Comparison of ENCODE assay signal across 19 cellular contexts in genomic region chr10:47454294-47455058, GRCh38. TPM values are rescaled to one million over a fixed set of nuclear protein-coding genes. Genes with fewer than 3 reads are reported as not detected.
DNase-seq lines count a peak whose midpoint lies in the region; ATAC-seq and TF ChIP-seq lines count a peak whose summit lies in the region.
"Had no signal": no experiment of that assay in that cellular context is flagged by ENCODE, and none has a peak within 500 bp of the region (broad histone marks: within the 10 kb centered on the region; RNA-seq: fewer than 3 reads in every experiment).

No MANE protein-coding gene starts in this region.

- H3K79me2 ChIP-seq in GM23338 (replicated peaks; ENCODE audit: insufficient read depth) = no peaks in the 10 kb centered on the region

- TF ChIP-seq CTCF in coronary artery (IDR thresholded peaks at IDR 0.05) (no peak), nephron progenitor cell (IDR thresholded peaks at IDR 0.05) (no peak), GM23338 (conservative IDR thresholded peaks at IDR 0.05; ENCODE audit: low read depth in 2 of 2) (no peak)

- no peak overlapping the region for H3K4me3 Mint-ChIP-seq in nephron progenitor cell
- no peak overlapping the region for H3K4me3 Mint-ChIP-seq in GM23338
- no peak overlapping the region for H3K4me3 Mint-ChIP-seq in activated naive CD4-positive, alpha-beta T cell treated with anti-CD3 and anti-CD28 coated beads, Interleukin-2, amount 10 ng/mL, durations not matched to agents 7 days and 5 days
- H3K4me3 Mint-ChIP-seq: CD14-positive monocyte, HFFc6 had no signal

- no peaks in the 10 kb centered on the region for H3K9me3 ChIP-seq in BLaER1

- H3K9me2 ChIP-seq in GM23338 (ENCODE audit: insufficient read depth) = no peaks in the 10 kb centered on the region

- H3K4me1 Mint-ChIP-seq in nephron progenitor cell = peaks cover 13% of the 10 kb centered on the region
- peaks cover 18% of the 10 kb centered on the region for H3K4me1 Mint-ChIP-seq in GM23338
- no peaks in the 10 kb centered on the region for H3K4me1 Mint-ChIP-seq in activated naive CD4-positive, alpha-beta T cell treated with anti-CD3 and anti-CD28 coated beads, Interleukin-2, amount 10 ng/mL, durations not matched to agents 7 days and 5 days
- H3K4me1 Mint-ChIP-seq: CD14-positive monocyte had no signal

- H3K4me2 ChIP-seq in BLaER1 = peak overlapping the region; percentile 80
- no peak overlapping the region for H3K4me2 ChIP-seq in GM23338

- H3K9me3 Mint-ChIP-seq in nephron progenitor cell (no peaks in the 10 kb centered on the region), GM23338 (no peaks in the 10 kb centered on the region; the same call in 2 of the 3 replicates)
- no peaks in the 10 kb centered on the region for H3K9me3 Mint-ChIP-seq in activated naive CD4-positive, alpha-beta T cell treated with anti-CD3 and anti-CD28 coated beads, Interleukin-2, amount 10 ng/mL, durations not matched to agents 7 days and 5 days
- H3K9me3 Mint-ChIP-seq: HFFc6 had no signal

- peaks cover 76% of the 10 kb centered on the region for H3K4me1 ChIP-seq in BLaER1
- H3K4me1 ChIP-seq in GM23338 (ENCODE audit: insufficient read depth) = no peaks in the 10 kb centered on the region

- no peaks in the 10 kb centered on the region for H3K36me3 Mint-ChIP-seq in nephron progenitor cell (ENCODE audit: low read depth)
- no peaks in the 10 kb centered on the region for H3K36me3 Mint-ChIP-seq in GM23338 (ENCODE audit: low read depth)
- no peaks in the 10 kb centered on the region for H3K36me3 Mint-ChIP-seq in activated naive CD4-positive, alpha-beta T cell treated with anti-CD3 and anti-CD28 coated beads, Interleukin-2, amount 10 ng/mL, durations not matched to agents 7 days and 5 days
- H3K36me3 Mint-ChIP-seq: CD14-positive monocyte had no signal

- H3F3A ChIP-seq in GM23338 (replicated peaks; ENCODE audit: low read depth) = no peaks in the 10 kb centered on the region

- CTCF ChIA-PET in activated naive CD4-positive, alpha-beta T cell treated with anti-CD3 and anti-CD28 coated beads, Interleukin-2, amount 10 ng/mL, durations not matched to agents 7 days and 5 days (lab: Charles Lee) = no interaction called here

- H3K36me3 ChIP-seq in BLaER1 (no peaks in the 10 kb centered on the region), GM23338 (ENCODE audit: insufficient read depth) (no peaks in the 10 kb centered on the region)

- H3K4me3 ChIP-seq in BLaER1 (no peak overlapping the region), coronary artery (no peak overlapping the region), GM23338 (no peak overlapping the region)

- no peaks in the 10 kb centered on the region for H4K20me1 ChIP-seq in BLaER1
- H4K20me1 ChIP-seq in GM23338 (replicated peaks; ENCODE audit: insufficient read depth) = no peaks in the 10 kb centered on the region

- H3K27me3 ChIP-seq in BLaER1 (no peaks in the 10 kb centered on the region), GM23338 (ENCODE audit: insufficient read depth) (no peaks in the 10 kb centered on the region)

- DNase-seq in GM03348 (ENCODE audit: low spot score) (peak; percentile 1), coronary artery (ENCODE audit: low spot score) (peak; percentile 52), nephron progenitor cell (no peak), GM23338 (ENCODE audit: low spot score) (no peak), Ammon's horn (ENCODE audit: low spot score) (no peak)
- no peak for DNase-seq in activated naive CD4-positive, alpha-beta T cell treated with anti-CD3 and anti-CD28 coated beads, Interleukin-2, amount 10 ng/mL, durations not matched to agents 7 days and 5 days
- DNase-seq: COR-L47, GOT3, HFFc6, KBM-7, MV-4-11, NCI-H1694 treated with DMSO at 0.1 percent for 48 hours, NCI-H510A treated with DMSO at 0.1 percent for 48 hours, NCI-H82, OCI-M1, Right ventricle myocardium superior had no signal

- H3K27me3 Mint-ChIP-seq in nephron progenitor cell (ENCODE audit: low read depth, poor library complexity) (peaks cover 4% of the 10 kb centered on the region), GM23338 (ENCODE audit: insufficient read depth, low read depth, poor library complexity) (peaks cover 15% of the 10 kb centered on the region)
- H3K27me3 Mint-ChIP-seq in activated naive CD4-positive, alpha-beta T cell treated with anti-CD3 and anti-CD28 coated beads, Interleukin-2, amount 10 ng/mL, durations not matched to agents 7 days and 5 days = peaks cover 25% of the 10 kb centered on the region

- H2AFZ ChIP-seq in GM23338 = no peak overlapping the region

- H3K27ac ChIP-seq in BLaER1 (no peak overlapping the region), coronary artery (no peak overlapping the region), GM23338 (ENCODE audit: low read depth) (no peak overlapping the region)

- no peak for ATAC-seq in GM23338

- H3K27ac Mint-ChIP-seq in nephron progenitor cell = peak overlapping the region; percentile 28
- H3K27ac Mint-ChIP-seq in GM23338 = no peak overlapping the region
- no peak overlapping the region for H3K27ac Mint-ChIP-seq in activated naive CD4-positive, alpha-beta T cell treated with anti-CD3 and anti-CD28 coated beads, Interleukin-2, amount 10 ng/mL, durations not matched to agents 7 days and 5 days
- H3K27ac Mint-ChIP-seq: CD14-positive monocyte, HFFc6 had no signal

- H3K9ac ChIP-seq in BLaER1 = no peak overlapping the region

TF ChIP-seq in GM23338, 12 proteins besides CTCF, POLR2A, EP300 and RAD21 (continues in another document):
- no peak for TF ChIP-seq REST (IDR thresholded peaks at IDR 0.05; ENCODE audit: unreplicated experiment)
- TF ChIP-seq EZH2phosphoT487 (IDR thresholded peaks at IDR 0.05; ENCODE audit: unreplicated experiment) = no peak
- no peak for TF ChIP-seq ZNF114 (CRISPR knock-in tag; IDR thresholded peaks at IDR 0.05)
- TF ChIP-seq STAT1 (IDR thresholded peaks at IDR 0.05; ENCODE audit: unreplicated experiment) = no peak
- TF ChIP-seq ETS1 (IDR thresholded peaks at IDR 0.05) = no peak
- no peak for TF ChIP-seq POLR2AphosphoS5 (IDR thresholded peaks at IDR 0.05; ENCODE audit: low read depth)
- TF ChIP-seq EZH2 (IDR thresholded peaks at IDR 0.05; ENCODE audit: low read depth, unreplicated experiment) = no peak
- no peak for TF ChIP-seq JUNB (IDR thresholded peaks at IDR 0.05; ENCODE audit: unreplicated experiment)
- TF ChIP-seq NANOG (IDR thresholded peaks at IDR 0.05; ENCODE audit: borderline replicate concordance) = no peak

RNA-seq across cellular contexts. Expression of gene ANXA8, which starts 29.4 kb away (rescaled TPM):
- not detected in 2 replicates for total RNA-seq in GM23338 (2014; rRNA removed; shearing (Covaris generic))
- polyA plus RNA-seq in GM23338 (2016; fragmentation: Nextera tagmentation; extraction: Ambion mirVana) = 0.19 TPM in 1 of 2 replicates, not detected in the other
- total RNA-seq: A673 had no signal

RNA-seq across cellular contexts. Expression of gene FAM25G, which starts 37.0 kb away (rescaled TPM):
- total RNA-seq in GM23338 (2014; rRNA removed; shearing (Covaris generic)) = not detected in 2 replicates
- polyA plus RNA-seq in GM23338 (2016; fragmentation: Nextera tagmentation; extraction: Ambion mirVana) = not detected in 2 replicates
- total RNA-seq: A673, HFFc6, Right ventricle myocardium superior had no signal
- polyA plus RNA-seq: CD14-positive monocyte had no signal

Comparison
In these comparisons a context has a peak if more than half of its experiments do, and no peak if none do; other contexts are left out.
1. DNase-seq: peak in GM03348 (single experiment) and coronary artery (single experiment); none in nephron progenitor cell (single experiment), GM23338 (single experiment), Ammon's horn (single experiment) and activated naive CD4-positive, alpha-beta T cell treated with anti-CD3 and anti-CD28 coated beads, Interleukin-2, amount 10 ng/mL, durations not matched to agents 7 days and 5 days (single experiment).